1 cellular context compared by ENCODE assay signal in the genomic region with DNA sequence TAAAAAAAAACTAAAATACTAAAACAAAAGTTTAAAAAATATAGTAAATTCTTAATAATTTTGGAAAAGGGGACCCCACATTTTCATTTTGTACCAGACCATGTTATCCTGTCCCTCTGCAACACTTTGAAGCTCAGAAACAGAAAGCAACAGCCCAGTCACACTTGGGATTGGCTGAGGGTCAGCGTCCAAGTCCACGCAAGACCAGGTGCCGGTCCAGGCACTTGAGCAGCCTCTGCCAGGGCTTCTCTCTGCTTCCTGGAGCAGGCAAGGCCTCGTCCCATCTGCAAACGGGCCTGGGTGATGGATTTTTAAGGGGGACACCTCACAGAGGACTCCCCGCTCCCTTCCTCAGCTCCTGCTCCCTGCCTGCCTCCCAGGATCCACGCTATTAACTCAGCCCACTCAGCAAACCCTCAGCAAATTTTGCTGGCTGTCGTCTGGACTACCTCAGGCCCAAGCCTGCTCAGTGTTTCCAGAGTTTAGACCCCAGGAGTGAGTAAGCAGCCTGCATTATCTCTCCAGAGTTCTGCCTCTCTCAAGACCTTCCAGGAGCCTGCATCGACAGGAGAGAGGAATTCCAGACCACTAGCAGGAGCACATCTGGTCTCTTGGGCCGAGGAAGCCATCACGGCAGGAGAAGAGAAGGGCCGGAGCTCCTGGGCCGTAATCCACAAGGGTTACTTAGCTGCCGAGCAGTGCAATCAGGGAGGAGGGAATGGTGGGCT.
TF ChIP-seq lines count a peak whose summit lies in the region.

No MANE protein-coding gene starts in this region.

TF ChIP-seq in WTC11, 78 proteins besides CTCF, POLR2A, EP300 and RAD21 (continued from another document):
- TF ChIP-seq ZSCAN18 (CRISPR knock-in tag; IDR thresholded peaks at IDR 0.05), result no peak
- no peak for TF ChIP-seq TP53 (CRISPR knock-in tag; IDR thresholded peaks at IDR 0.05)
- TF ChIP-seq JUN (CRISPR knock-in tag; IDR thresholded peaks at IDR 0.05), result no peak
- no peak for TF ChIP-seq ERG (CRISPR knock-in tag; IDR thresholded peaks at IDR 0.05)
- no peak for TF ChIP-seq PRDM15 (CRISPR knock-in tag; IDR thresholded peaks at IDR 0.05)
- no peak for TF ChIP-seq ZNF263 (CRISPR knock-in tag; IDR thresholded peaks at IDR 0.05; ENCODE audit: low read depth)
